ENCODE assay signal across 1 cellular context in the genomic region with DNA sequence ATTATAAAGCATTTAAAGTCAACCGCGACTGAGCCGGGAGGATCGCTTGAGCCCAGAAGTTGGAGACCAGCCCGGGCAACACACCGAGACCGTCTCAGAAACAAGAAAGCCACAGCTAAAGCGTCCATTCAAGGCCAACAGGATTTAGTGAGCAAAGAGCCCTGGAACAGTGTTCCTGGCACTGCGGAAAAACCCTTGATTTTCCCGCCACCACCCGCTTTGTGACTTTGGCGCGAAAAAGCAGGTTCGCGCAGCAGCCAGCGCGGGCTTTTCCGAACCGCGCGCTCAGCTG.
TF ChIP-seq lines count a peak whose summit lies in the region.

No MANE protein-coding gene starts in this region.

TF ChIP-seq in K562, 482 proteins besides CTCF, POLR2A, EP300 and RAD21 (continued from another document and continues in another):
- TF ChIP-seq NFATC3 (IDR thresholded peaks at IDR 0.05) (peak; percentile 98), ZNF140 (CRISPR knock-in tag; IDR thresholded peaks at IDR 0.05) (no peak), ZNF717 (CRISPR knock-in tag; IDR thresholded peaks at IDR 0.05) (no peak), NRF1 (conservative IDR thresholded peaks at IDR 0.05 in 1 of 2, IDR thresholded peaks at IDR 0.05 in 1 of 2) (no peak), PTRF (tag; IDR thresholded peaks at IDR 0.05) (no peak), ZNF561 (CRISPR knock-in tag; conservative IDR thresholded peaks at IDR 0.05) (no peak), GABPB2 (CRISPR knock-in tag; conservative IDR thresholded peaks at IDR 0.05) (no peak), ZC3H8 (IDR thresholded peaks at IDR 0.05) (no peak), NFIC (IDR thresholded peaks at IDR 0.05) (no peak), KLF13 (tag; IDR thresholded peaks at IDR 0.05; ENCODE audit: borderline replicate concordance, low read depth) (no peak), RBM39 (optimal IDR thresholded peaks at IDR 0.05; ENCODE audit: low read depth, low read length) (no peak), ZNF143 (CRISPR knock-in tag; IDR thresholded peaks at IDR 0.05) (no peak), KDM2B (CRISPR knock-in tag; IDR thresholded peaks at IDR 0.05) (no peak), PYGO2 (tag; IDR thresholded peaks at IDR 0.05) (no peak), PREB (CRISPR knock-in tag; IDR thresholded peaks at IDR 0.05) (no peak), NFE2L1 (tag; IDR thresholded peaks at IDR 0.05; ENCODE audit: borderline replicate concordance, low read depth) (no peak), HLTF (IDR thresholded peaks at IDR 0.05) (no peak), LCOR (CRISPR knock-in tag; IDR thresholded peaks at IDR 0.05) (peak; percentile 100), POLR2H (tag; IDR thresholded peaks at IDR 0.05; ENCODE audit: low read depth) (no peak), TSHZ1 (CRISPR knock-in tag; IDR thresholded peaks at IDR 0.05) (no peak), MTF1 (CRISPR knock-in tag; IDR thresholded peaks at IDR 0.05; ENCODE audit: borderline replicate concordance) (no peak), ZNF778 (CRISPR knock-in tag; IDR thresholded peaks at IDR 0.05) (no peak), STAG1 (CRISPR knock-in tag; IDR thresholded peaks at IDR 0.05; ENCODE audit: borderline replicate concordance) (no peak), HMG20B (CRISPR knock-in tag; IDR thresholded peaks at IDR 0.05) (no peak), CREB1 (IDR thresholded peaks at IDR 0.05) (no peak), CREB1 (CRISPR knock-in tag; IDR thresholded peaks at IDR 0.05) (no peak), SFPQ (IDR thresholded peaks at IDR 0.05; ENCODE audit: low read depth, low read length) (no peak), ATF1 (CRISPR knock-in tag; IDR thresholded peaks at IDR 0.05) (no peak), ATF1 (tag; IDR thresholded peaks at IDR 0.05) (no peak), TCF7L2 (IDR thresholded peaks at IDR 0.05; ENCODE audit: low read depth, low read length) (no peak), CSDE1 (IDR thresholded peaks at IDR 0.05) (no peak), HES1 (IDR thresholded peaks at IDR 0.05; ENCODE audit: low read depth) (no peak), ZZZ3 (IDR thresholded peaks at IDR 0.05) (peak; percentile 66; the same call in 1 of the 2 replicates), ELF4 (CRISPR knock-in tag; IDR thresholded peaks at IDR 0.05) (no peak), HINFP (tag; conservative IDR thresholded peaks at IDR 0.05; ENCODE audit: low read depth) (no peak), E2F1 (CRISPR knock-in tag; IDR thresholded peaks at IDR 0.05) (no peak; the same call in none of the 2 replicates)
- TF ChIP-seq, protein P1, sequence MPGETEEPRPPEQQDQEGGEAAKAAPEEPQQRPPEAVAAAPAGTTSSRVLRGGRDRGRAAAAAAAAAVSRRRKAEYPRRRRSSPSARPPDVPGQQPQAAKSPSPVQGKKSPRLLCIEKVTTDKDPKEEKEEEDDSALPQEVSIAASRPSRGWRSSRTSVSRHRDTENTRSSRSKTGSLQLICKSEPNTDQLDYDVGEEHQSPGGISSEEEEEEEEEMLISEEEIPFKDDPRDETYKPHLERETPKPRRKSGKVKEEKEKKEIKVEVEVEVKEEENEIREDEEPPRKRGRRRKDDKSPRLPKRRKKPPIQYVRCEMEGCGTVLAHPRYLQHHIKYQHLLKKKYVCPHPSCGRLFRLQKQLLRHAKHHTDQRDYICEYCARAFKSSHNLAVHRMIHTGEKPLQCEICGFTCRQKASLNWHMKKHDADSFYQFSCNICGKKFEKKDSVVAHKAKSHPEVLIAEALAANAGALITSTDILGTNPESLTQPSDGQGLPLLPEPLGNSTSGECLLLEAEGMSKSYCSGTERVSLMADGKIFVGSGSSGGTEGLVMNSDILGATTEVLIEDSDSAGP (CRISPR knock-in tag; IDR thresholded peaks at IDR 0.05), result peak; percentile 67; the same call in 1 of the 2 replicates
- TF ChIP-seq, protein P2, sequence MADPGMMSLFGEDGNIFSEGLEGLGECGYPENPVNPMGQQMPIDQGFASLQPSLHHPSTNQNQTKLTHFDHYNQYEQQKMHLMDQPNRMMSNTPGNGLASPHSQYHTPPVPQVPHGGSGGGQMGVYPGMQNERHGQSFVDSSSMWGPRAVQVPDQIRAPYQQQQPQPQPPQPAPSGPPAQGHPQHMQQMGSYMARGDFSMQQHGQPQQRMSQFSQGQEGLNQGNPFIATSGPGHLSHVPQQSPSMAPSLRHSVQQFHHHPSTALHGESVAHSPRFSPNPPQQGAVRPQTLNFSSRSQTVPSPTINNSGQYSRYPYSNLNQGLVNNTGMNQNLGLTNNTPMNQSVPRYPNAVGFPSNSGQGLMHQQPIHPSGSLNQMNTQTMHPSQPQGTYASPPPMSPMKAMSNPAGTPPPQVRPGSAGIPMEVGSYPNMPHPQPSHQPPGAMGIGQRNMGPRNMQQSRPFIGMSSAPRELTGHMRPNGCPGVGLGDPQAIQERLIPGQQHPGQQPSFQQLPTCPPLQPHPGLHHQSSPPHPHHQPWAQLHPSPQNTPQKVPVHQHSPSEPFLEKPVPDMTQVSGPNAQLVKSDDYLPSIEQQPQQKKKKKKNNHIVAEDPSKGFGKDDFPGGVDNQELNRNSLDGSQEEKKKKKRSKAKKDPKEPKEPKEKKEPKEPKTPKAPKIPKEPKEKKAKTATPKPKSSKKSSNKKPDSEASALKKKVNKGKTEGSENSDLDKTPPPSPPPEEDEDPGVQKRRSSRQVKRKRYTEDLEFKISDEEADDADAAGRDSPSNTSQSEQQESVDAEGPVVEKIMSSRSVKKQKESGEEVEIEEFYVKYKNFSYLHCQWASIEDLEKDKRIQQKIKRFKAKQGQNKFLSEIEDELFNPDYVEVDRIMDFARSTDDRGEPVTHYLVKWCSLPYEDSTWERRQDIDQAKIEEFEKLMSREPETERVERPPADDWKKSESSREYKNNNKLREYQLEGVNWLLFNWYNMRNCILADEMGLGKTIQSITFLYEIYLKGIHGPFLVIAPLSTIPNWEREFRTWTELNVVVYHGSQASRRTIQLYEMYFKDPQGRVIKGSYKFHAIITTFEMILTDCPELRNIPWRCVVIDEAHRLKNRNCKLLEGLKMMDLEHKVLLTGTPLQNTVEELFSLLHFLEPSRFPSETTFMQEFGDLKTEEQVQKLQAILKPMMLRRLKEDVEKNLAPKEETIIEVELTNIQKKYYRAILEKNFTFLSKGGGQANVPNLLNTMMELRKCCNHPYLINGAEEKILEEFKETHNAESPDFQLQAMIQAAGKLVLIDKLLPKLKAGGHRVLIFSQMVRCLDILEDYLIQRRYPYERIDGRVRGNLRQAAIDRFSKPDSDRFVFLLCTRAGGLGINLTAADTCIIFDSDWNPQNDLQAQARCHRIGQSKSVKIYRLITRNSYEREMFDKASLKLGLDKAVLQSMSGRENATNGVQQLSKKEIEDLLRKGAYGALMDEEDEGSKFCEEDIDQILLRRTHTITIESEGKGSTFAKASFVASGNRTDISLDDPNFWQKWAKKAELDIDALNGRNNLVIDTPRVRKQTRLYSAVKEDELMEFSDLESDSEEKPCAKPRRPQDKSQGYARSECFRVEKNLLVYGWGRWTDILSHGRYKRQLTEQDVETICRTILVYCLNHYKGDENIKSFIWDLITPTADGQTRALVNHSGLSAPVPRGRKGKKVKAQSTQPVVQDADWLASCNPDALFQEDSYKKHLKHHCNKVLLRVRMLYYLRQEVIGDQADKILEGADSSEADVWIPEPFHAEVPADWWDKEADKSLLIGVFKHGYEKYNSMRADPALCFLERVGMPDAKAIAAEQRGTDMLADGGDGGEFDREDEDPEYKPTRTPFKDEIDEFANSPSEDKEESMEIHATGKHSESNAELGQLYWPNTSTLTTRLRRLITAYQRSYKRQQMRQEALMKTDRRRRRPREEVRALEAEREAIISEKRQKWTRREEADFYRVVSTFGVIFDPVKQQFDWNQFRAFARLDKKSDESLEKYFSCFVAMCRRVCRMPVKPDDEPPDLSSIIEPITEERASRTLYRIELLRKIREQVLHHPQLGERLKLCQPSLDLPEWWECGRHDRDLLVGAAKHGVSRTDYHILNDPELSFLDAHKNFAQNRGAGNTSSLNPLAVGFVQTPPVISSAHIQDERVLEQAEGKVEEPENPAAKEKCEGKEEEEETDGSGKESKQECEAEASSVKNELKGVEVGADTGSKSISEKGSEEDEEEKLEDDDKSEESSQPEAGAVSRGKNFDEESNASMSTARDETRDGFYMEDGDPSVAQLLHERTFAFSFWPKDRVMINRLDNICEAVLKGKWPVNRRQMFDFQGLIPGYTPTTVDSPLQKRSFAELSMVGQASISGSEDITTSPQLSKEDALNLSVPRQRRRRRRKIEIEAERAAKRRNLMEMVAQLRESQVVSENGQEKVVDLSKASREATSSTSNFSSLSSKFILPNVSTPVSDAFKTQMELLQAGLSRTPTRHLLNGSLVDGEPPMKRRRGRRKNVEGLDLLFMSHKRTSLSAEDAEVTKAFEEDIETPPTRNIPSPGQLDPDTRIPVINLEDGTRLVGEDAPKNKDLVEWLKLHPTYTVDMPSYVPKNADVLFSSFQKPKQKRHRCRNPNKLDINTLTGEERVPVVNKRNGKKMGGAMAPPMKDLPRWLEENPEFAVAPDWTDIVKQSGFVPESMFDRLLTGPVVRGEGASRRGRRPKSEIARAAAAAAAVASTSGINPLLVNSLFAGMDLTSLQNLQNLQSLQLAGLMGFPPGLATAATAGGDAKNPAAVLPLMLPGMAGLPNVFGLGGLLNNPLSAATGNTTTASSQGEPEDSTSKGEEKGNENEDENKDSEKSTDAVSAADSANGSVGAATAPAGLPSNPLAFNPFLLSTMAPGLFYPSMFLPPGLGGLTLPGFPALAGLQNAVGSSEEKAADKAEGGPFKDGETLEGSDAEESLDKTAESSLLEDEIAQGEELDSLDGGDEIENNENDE (IDR thresholded peaks at IDR 0.05; ENCODE audit: low read depth, low read length), result no peak
- TF ChIP-seq, protein P3, sequence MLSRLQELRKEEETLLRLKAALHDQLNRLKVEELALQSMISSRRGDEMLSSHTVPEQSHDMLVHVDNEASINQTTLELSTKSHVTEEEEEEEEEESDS (CRISPR knock-in tag; IDR thresholded peaks at IDR 0.05), result no peak
